ENCODE assay signal across 14 cellular contexts in the genomic region with DNA sequence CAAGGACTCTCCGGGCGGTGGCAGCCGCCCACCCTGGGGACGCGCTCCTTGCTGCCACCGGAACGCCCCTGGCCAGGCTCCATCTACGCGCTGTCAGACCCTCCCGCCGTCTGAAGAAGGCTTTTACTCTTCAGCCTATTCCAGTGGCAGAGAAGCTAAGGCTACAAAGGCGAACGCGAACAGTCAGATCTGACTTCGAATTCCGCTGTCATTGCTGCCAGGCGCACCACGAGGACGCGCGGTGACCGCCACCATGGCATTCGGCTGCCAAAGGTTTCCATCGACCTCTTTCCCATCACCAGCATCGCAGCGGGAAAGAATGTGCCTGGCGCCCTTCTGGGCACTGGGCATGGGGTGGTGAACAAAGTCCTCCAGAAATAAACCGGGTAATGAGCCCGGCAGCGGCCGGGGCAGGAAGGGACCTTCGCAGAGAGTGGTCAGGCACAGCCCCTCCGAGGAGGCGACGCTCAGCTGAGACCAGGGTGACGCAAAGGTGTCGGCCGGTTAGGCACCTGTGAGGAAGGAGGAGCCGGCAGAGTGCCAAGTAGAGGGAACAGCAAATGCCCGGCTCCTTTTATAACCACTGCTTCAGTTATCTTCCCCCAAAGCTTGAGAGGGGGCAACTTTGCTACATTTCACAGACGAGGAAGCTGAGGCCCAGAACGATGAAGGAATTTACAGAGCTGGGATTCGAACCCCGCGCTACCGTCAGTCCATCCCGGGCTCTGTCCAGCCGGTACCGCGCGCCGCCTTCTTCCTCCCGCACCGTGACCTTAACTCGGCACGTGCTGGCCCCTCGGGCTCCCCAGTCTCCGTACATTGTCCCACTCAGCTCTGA. TPM values are rescaled to one million over a fixed set of nuclear protein-coding genes. Genes with fewer than 3 reads are reported as not detected.
DNase-seq lines count a peak whose midpoint lies in the region; ATAC-seq and TF ChIP-seq lines count a peak whose summit lies in the region.
"Had no signal": no experiment of that assay in that cellular context is flagged by ENCODE, and none has a peak within 500 bp of the region (broad histone marks: within the 10 kb centered on the region; RNA-seq: fewer than 3 reads in every experiment).

No MANE protein-coding gene starts in this region.

- TF ChIP-seq CTCF in Caco-2 (IDR thresholded peaks at IDR 0.05; ENCODE audit: insufficient read depth in 1 of 2, low read depth in 1 of 2, low read length in 1 of 2, severe bottlenecking in 1 of 2, unreplicated experiment in 1 of 2) (no peak), endothelial cell (IDR thresholded peaks at IDR 0.05; ENCODE audit: unreplicated experiment) (no peak), osteocyte (IDR thresholded peaks at IDR 0.05) (no peak), PC-3 (conservative IDR thresholded peaks at IDR 0.05; ENCODE audit: low read depth, low read length) (no peak)

- H3K4me1 ChIP-seq in Caco-2 (0 out of 2 replicates have a peak, but pooled peaks cover 4% of the 10 kb centered on the region), HUES48 (ENCODE audit: control insufficient read depth, insufficient read depth, low read length) (peaks cover 26% of the 10 kb centered on the region), PC-3 (ENCODE audit: insufficient read depth, low read length) (no peaks in the 10 kb centered on the region)

- no peaks in the 10 kb centered on the region for H3K9me3 ChIP-seq in Caco-2
- no peaks in the 10 kb centered on the region for H3K9me3 ChIP-seq in HUES48 (ENCODE audit: control insufficient read depth, insufficient read depth, low read length)
- H3K9me3 ChIP-seq in PC-3 (ENCODE audit: low read length), result no peaks in the 10 kb centered on the region
- H3K9me3 ChIP-seq: MG63 had no signal

- no peak overlapping the region for H3K4me2 ChIP-seq in PC-3 (ENCODE audit: low read length)
- H3K4me2 ChIP-seq: BLaER1 treated with 17β-estradiol and CSF1 and Interleukin-3, amounts not matched to agents 10 nM and 100 nM had no signal

- H3F3A ChIP-seq in PC-3 (ENCODE audit: low read length, unreplicated experiment), result no peaks in the 10 kb centered on the region

- no peak overlapping the region for H3K9ac ChIP-seq in HUES48 (ENCODE audit: low read depth, low read length)
- H3K9ac ChIP-seq in PC-3 (ENCODE audit: low read length), result no peak overlapping the region
- H3K9ac ChIP-seq: BLaER1 treated with 17β-estradiol and CSF1 and Interleukin-3, amounts not matched to agents 10 nM and 100 nM had no signal

- CTCF ChIA-PET in Caco-2 (lab: Charles Lee) (interaction anchor here (0.7 kb wide), 1 partner anchor 512 kb away, joined by 6 read pairs; no protein-coding TSS in a partner anchor), PC-3 (lab: Charles Lee) (no interaction called here)

- intact Hi-C loops in Caco-2 (cut with micrococcal nuclease; ENCODE audit: unreplicated experiment), result no loop called here
- intact Hi-C loops in PC-3 (cut with micrococcal nuclease), result no loop called here

- H3K79me2 ChIP-seq in PC-3 (ENCODE audit: low read length), result no peaks in the 10 kb centered on the region

- H3K9me2 ChIP-seq in PC-3 (replicated peaks; ENCODE audit: low read length), result no peaks in the 10 kb centered on the region

- H3K36me3 Mint-ChIP-seq in Caco-2 (ENCODE audit: insufficient read depth, unreplicated experiment), result no peaks in the 10 kb centered on the region
- peaks cover 3% of the 10 kb centered on the region for H3K36me3 Mint-ChIP-seq in endothelial cell (ENCODE audit: low read depth, unreplicated experiment)
- H3K36me3 Mint-ChIP-seq in osteocyte (ENCODE audit: unreplicated experiment), result peaks cover 2% of the 10 kb centered on the region

- no peak overlapping the region for H3K27ac ChIP-seq in HUES48 (ENCODE audit: low read depth, low read length)
- H3K27ac ChIP-seq in PC-3 (ENCODE audit: low read length), result no peak overlapping the region
- H3K27ac ChIP-seq: BLaER1 treated with 17β-estradiol and CSF1 and Interleukin-3, amounts not matched to agents 10 nM and 100 nM had no signal

- peaks cover 39% of the 10 kb centered on the region for H3K27me3 Mint-ChIP-seq in Caco-2 (ENCODE audit: insufficient read depth, unreplicated experiment)
- H3K27me3 Mint-ChIP-seq in endothelial cell (ENCODE audit: unreplicated experiment), result peaks cover 29% of the 10 kb centered on the region
- H3K27me3 Mint-ChIP-seq in osteocyte (ENCODE audit: unreplicated experiment), result peaks cover 84% of the 10 kb centered on the region

- DNase-seq in Caco-2 (no peak), endothelial cell (ENCODE audit: low spot score) (peak; percentile 6), osteocyte (ENCODE audit: extremely low spot score, unreplicated experiment) (no peak), Kasumi-1 (lab: John Stamatoyannopoulos, UW) (no peak), PC-3 (no peak), SHP77 treated with DMSO at 0.1 percent for 48 hours (lab: John Stamatoyannopoulos, UW) (no peak)
- DNase-seq: activated CD8-positive, alpha-beta memory T cell treated with anti-CD3 and anti-CD28 coated beads, Interleukin-2, amount 50 U/mL, for 4 hours; cortex of kidney; MG63; NCI-H2227 treated with DMSO at 0.1 percent for 48 hours had no signal

- no peak for ATAC-seq in PC-3
- ATAC-seq: stimulated activated naive CD8-positive, alpha-beta T cell treated with anti-CD3 and anti-CD28 coated beads, Interleukin-15, Interleukin-2, amounts not matched to agents 100 U/mL and 50 U/mL, for 24 hours had no signal

- H4K20me1 ChIP-seq in PC-3 (ENCODE audit: low read length), result no peaks in the 10 kb centered on the region

- peak overlapping the region; percentile 58 for H3K4me3 Mint-ChIP-seq in Caco-2 (ENCODE audit: unreplicated experiment)
- H3K4me3 Mint-ChIP-seq in endothelial cell (ENCODE audit: unreplicated experiment), result no peak overlapping the region
- H3K4me3 Mint-ChIP-seq in osteocyte (ENCODE audit: unreplicated experiment), result peak overlapping the region; percentile 18

- no peaks in the 10 kb centered on the region for H3K36me3 ChIP-seq in Caco-2 (ENCODE audit: control insufficient read depth, insufficient read depth, low read length)
- no peaks in the 10 kb centered on the region for H3K36me3 ChIP-seq in HUES48 (ENCODE audit: control insufficient read depth, insufficient read depth, low read length)
- no peaks in the 10 kb centered on the region for H3K36me3 ChIP-seq in PC-3 (ENCODE audit: low read depth, low read length)
- H3K36me3 ChIP-seq: BLaER1 treated with 17β-estradiol and CSF1 and Interleukin-3, amounts not matched to agents 10 nM and 100 nM; MG63 had no signal

- no peaks in the 10 kb centered on the region for H3K9me3 Mint-ChIP-seq in Caco-2 (ENCODE audit: unreplicated experiment)
- H3K9me3 Mint-ChIP-seq in endothelial cell (ENCODE audit: unreplicated experiment), result peaks cover 4% of the 10 kb centered on the region
- no peaks in the 10 kb centered on the region for H3K9me3 Mint-ChIP-seq in osteocyte (ENCODE audit: unreplicated experiment)

- H3K4me3 ChIP-seq in Caco-2 (ENCODE audit: low read depth, low read length) (peak overlapping the region; percentile 11), HUES48 (ENCODE audit: low read depth, low read length) (peak overlapping the region; percentile 24; the same call in 1 of the 2 replicates), PC-3 (ENCODE audit: low read length) (no peak overlapping the region)
- H3K4me3 ChIP-seq: BLaER1 treated with 17β-estradiol and CSF1 and Interleukin-3, amounts not matched to agents 10 nM and 100 nM; MG63 had no signal

- H3K4me1 Mint-ChIP-seq in Caco-2 (ENCODE audit: low read depth, unreplicated experiment) (peaks cover 17% of the 10 kb centered on the region), endothelial cell (ENCODE audit: unreplicated experiment) (peaks cover 17% of the 10 kb centered on the region), osteocyte (ENCODE audit: unreplicated experiment) (peaks cover 36% of the 10 kb centered on the region)

- no peak overlapping the region for H2AFZ ChIP-seq in PC-3 (ENCODE audit: low read length)

- H3K27me3 ChIP-seq in Caco-2 (replicated peaks; ENCODE audit: control insufficient read depth, insufficient read depth, low read length) (peaks cover 7% of the 10 kb centered on the region), HUES48 (ENCODE audit: control insufficient read depth, insufficient read depth, low read length) (peaks cover 91% of the 10 kb centered on the region), PC-3 (ENCODE audit: low read length) (peaks cover 96% of the 10 kb centered on the region)

- POLR2A ChIA-PET in Caco-2 (lab: Charles Lee), result no interaction called here
- POLR2A ChIA-PET in PC-3 (lab: Charles Lee; ENCODE audit: unreplicated experiment), result no interaction called here

- H3K27ac Mint-ChIP-seq in Caco-2 (ENCODE audit: unreplicated experiment) (no peak overlapping the region), endothelial cell (ENCODE audit: unreplicated experiment) (no peak overlapping the region), osteocyte (ENCODE audit: unreplicated experiment) (no peak overlapping the region)

- BruUV-seq in Caco-2 (replicated peaks; lab: Mats Ljungman, UMichigan) (no TSS peak), PC-3 (replicated peaks; lab: Mats Ljungman, UMichigan) (no TSS peak)

RNA-seq across cellular contexts. Expression of a gene that starts 1.9 kb away (rescaled TPM):
- total RNA-seq in Caco-2 (2022) (not detected in 2 replicates), endothelial cell (ENCODE audit: unreplicated experiment) (not detected), osteocyte (not detected in 2 replicates), PC-3 (2014; rRNA removed) (not detected in 2 replicates)
- total RNA-seq: H4 had no signal
